Comparison of ENCODE assay signal across 11 cellular contexts in the genomic region with DNA sequence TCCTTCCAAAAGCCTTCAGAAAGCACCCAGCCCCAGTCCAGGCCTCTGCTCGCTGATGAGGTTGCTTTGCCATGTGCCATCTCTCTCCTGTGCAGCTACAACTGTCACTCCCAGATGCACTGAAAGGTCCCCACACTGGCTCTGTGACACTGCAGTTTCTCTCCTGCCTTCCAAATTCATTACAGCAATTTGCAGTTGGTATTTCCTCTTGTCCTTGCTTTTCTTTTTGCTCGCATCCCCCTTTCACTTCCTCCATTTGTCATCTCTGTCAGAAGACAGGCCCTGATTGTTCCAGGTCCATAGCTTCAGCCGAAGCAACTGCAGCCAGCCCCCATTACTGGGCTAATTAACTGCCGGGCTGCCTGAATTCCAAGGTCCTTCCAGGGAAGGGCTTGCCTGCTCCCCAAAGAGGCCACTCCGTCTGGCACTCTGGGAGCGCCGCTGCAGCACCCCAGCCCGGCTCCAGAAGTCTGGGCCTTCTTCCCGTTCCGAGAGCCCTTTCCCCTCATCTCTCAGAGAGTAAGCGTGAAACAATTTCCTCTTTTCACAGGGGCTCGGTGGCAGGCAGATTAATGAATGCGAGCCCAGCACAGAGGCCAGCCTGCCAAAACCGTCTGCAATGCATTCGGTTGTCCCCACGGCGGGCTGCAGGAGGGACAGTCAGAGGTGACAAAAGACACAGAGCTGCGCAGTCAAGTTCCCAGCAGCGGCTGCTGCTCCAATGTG.
DNase-seq lines count a peak whose midpoint lies in the region; ATAC-seq and TF ChIP-seq lines count a peak whose summit lies in the region.
"Had no signal": no experiment of that assay in that cellular context is flagged by ENCODE, and none has a peak within 500 bp of the region (broad histone marks: within the 10 kb centered on the region; RNA-seq: fewer than 3 reads in every experiment).

No MANE protein-coding gene starts in this region.

- H3K27me3 ChIP-seq in SK-N-SH (ENCODE audit: insufficient read depth) (no peaks in the 10 kb centered on the region), esophagus squamous epithelium (no peaks in the 10 kb centered on the region), muscle layer of colon (ENCODE audit: control insufficient read depth in 1 of 2, insufficient read depth in 2 of 2, low read length in 2 of 2) (no peaks in the 10 kb centered on the region)

- ATAC-seq in SK-N-SH treated with all-trans-retinoic acid at 6 μM for 48 hours = no peak; the same call in 1 of the 3 replicates
- no peak for ATAC-seq in activated naive CD8-positive, alpha-beta T cell treated with anti-CD3 and anti-CD28 coated beads, Interleukin-2, amount 50 U/mL, for 24 hours

- H3K9me3 ChIP-seq in SK-N-SH (no peaks in the 10 kb centered on the region), esophagus squamous epithelium (no peaks in the 10 kb centered on the region), muscle layer of colon (ENCODE audit: low read length) (no peaks in the 10 kb centered on the region)

- H3K9me3 Mint-ChIP-seq in activated naive CD8-positive, alpha-beta T cell treated with anti-CD3 and anti-CD28 coated beads, Interleukin-2, amount 50 U/mL, for 24 hours = peaks cover 29% of the 10 kb centered on the region

- POLR2A ChIA-PET in SK-N-SH (lab: Yijun Ruan, JAX) = no interaction called here

- no peaks in the 10 kb centered on the region for H3F3A ChIP-seq in SK-N-SH (replicated peaks; ENCODE audit: insufficient read depth)

- no peak overlapping the region for H2AFZ ChIP-seq in SK-N-SH (ENCODE audit: low read depth)

- CTCF ChIA-PET in SK-N-SH (lab: Yijun Ruan, JAX) = interaction anchor here (0.8 kb wide), 1 partner anchor 12 kb away, joined by 4 read pairs; no protein-coding TSS in a partner anchor

- H3K9ac ChIP-seq in SK-N-SH = no peak overlapping the region
- no peak overlapping the region for H3K9ac ChIP-seq in muscle layer of colon (ENCODE audit: low read length)

- DNase-seq in SK-N-SH (no peak), esophagus squamous epithelium (lab: John Stamatoyannopoulos, UW) (no peak), ureter (ENCODE audit: low spot score) (peak; percentile 47), activated gamma-delta T cell (lab: John Stamatoyannopoulos, UW) (no peak), NCI-H1105 (lab: John Stamatoyannopoulos, UW) (no peak)
- no peak for DNase-seq in activated naive CD8-positive, alpha-beta T cell treated with anti-CD3 and anti-CD28 coated beads, Interleukin-2, amount 50 U/mL, for 24 hours
- DNase-seq: activated CD8-positive, alpha-beta memory T cell treated with anti-CD3 and anti-CD28 coated beads for 24 hours had no signal

- H3K4me1 Mint-ChIP-seq in activated naive CD8-positive, alpha-beta T cell treated with anti-CD3 and anti-CD28 coated beads, Interleukin-2, amount 50 U/mL, for 24 hours = peaks cover 4% of the 10 kb centered on the region

- H3K27me3 Mint-ChIP-seq in activated naive CD8-positive, alpha-beta T cell treated with anti-CD3 and anti-CD28 coated beads, Interleukin-2, amount 50 U/mL, for 24 hours = no peaks in the 10 kb centered on the region

- intact Hi-C loops in esophagus squamous epithelium (cut with DNase I) = no loop called here

- peaks cover 9% of the 10 kb centered on the region for H3K36me3 Mint-ChIP-seq in activated naive CD8-positive, alpha-beta T cell treated with anti-CD3 and anti-CD28 coated beads, Interleukin-2, amount 50 U/mL, for 24 hours (ENCODE audit: low read depth)
- H3K36me3 Mint-ChIP-seq: memory B cell had no signal

- H4K20me1 ChIP-seq in SK-N-SH (ENCODE audit: insufficient read depth) = no peaks in the 10 kb centered on the region

- H3K4me3 Mint-ChIP-seq in activated naive CD8-positive, alpha-beta T cell treated with anti-CD3 and anti-CD28 coated beads, Interleukin-2, amount 50 U/mL, for 24 hours = no peak overlapping the region
- H3K4me3 Mint-ChIP-seq: memory B cell had no signal

- H3K9me2 ChIP-seq in SK-N-SH = no peaks in the 10 kb centered on the region

- no peak for TF ChIP-seq RAD21 in SK-N-SH (IDR thresholded peaks at IDR 0.05; ENCODE audit: low read length)

- H3K36me3 ChIP-seq in SK-N-SH (replicated peaks in 1 of 2; ENCODE audit: control insufficient read depth in 1 of 2, insufficient read depth in 2 of 2, low read length in 1 of 2) (no peaks in the 10 kb centered on the region), esophagus squamous epithelium (no peaks in the 10 kb centered on the region), muscle layer of colon (ENCODE audit: insufficient read depth, low read length) (no peaks in the 10 kb centered on the region)

- no peak for TF ChIP-seq EP300 in SK-N-SH (IDR thresholded peaks at IDR 0.05; ENCODE audit: borderline replicate concordance in 1 of 2, low read depth in 1 of 2, low read length in 1 of 2)

- H3K4me2 ChIP-seq in SK-N-SH = no peak overlapping the region

- no peaks in the 10 kb centered on the region for H3K79me2 ChIP-seq in SK-N-SH (ENCODE audit: insufficient read depth)

- no peak overlapping the region for H3K4me3 ChIP-seq in SK-N-SH (ENCODE audit: low read depth in 2 of 2, low read length in 1 of 2)
- H3K4me3 ChIP-seq in esophagus squamous epithelium = peak overlapping the region in 1 of 4 donors; percentile 18
- H3K4me3 ChIP-seq in muscle layer of colon (ENCODE audit: low read depth in 1 of 2, low read length in 2 of 2) = peak overlapping the region in 1 of 2 donors; percentile 16

- no peak for TF ChIP-seq POLR2A in esophagus squamous epithelium (IDR thresholded peaks at IDR 0.05)

- no peak for TF ChIP-seq CTCF in SK-N-SH (IDR thresholded peaks at IDR 0.05)
- TF ChIP-seq CTCF in esophagus squamous epithelium (IDR thresholded peaks at IDR 0.05) = no peak

- 79% methylated on average over 15 of the region's 19 CpGs for WGBS in SK-N-SH (ENCODE audit: low lambda C conversion rate)
- WGBS in esophagus squamous epithelium, 2 donors = 39 to 56% methylated on average over 6 to 10 of the region's 19 CpGs

- H3K4me1 ChIP-seq in SK-N-SH (ENCODE audit: control insufficient read depth in 1 of 2, insufficient read depth in 2 of 2, low read depth in 1 of 2, low read length in 1 of 2) = no peaks in the 10 kb centered on the region; a peak in 1 of 4 replicates
- H3K4me1 ChIP-seq in esophagus squamous epithelium = peaks cover 0 to 27% (median 11%) of the 10 kb centered on the region in 3 donors
- H3K4me1 ChIP-seq in muscle layer of colon (ENCODE audit: insufficient read depth, low read length) = peaks cover 15% of the 10 kb centered on the region

- H3K27ac ChIP-seq in SK-N-SH (ENCODE audit: low read depth in 2 of 2, low read length in 1 of 2) = no peak overlapping the region
- H3K27ac ChIP-seq in esophagus squamous epithelium = peak overlapping the region; percentile 36 to 80 (median 57)
- peak overlapping the region; percentile 19 for H3K27ac ChIP-seq in muscle layer of colon (ENCODE audit: low read depth, low read length)
- H3K27ac ChIP-seq: 22Rv1 had no signal

- no peak overlapping the region for H3K27ac Mint-ChIP-seq in activated naive CD8-positive, alpha-beta T cell treated with anti-CD3 and anti-CD28 coated beads, Interleukin-2, amount 50 U/mL, for 24 hours
- H3K27ac Mint-ChIP-seq: memory B cell had no signal

TF ChIP-seq in SK-N-SH treated with all-trans-retinoic acid at 6 μM for 48 hours, 23 proteins besides CTCF, POLR2A, EP300 and RAD21:
- 0 out of 2 replicates have a peak, but pooled peaks have one; percentile 6 for TF ChIP-seq ZFP30 (CRISPR knock-in tag; IDR thresholded peaks at IDR 0.05)
- TF ChIP-seq, protein P1, sequence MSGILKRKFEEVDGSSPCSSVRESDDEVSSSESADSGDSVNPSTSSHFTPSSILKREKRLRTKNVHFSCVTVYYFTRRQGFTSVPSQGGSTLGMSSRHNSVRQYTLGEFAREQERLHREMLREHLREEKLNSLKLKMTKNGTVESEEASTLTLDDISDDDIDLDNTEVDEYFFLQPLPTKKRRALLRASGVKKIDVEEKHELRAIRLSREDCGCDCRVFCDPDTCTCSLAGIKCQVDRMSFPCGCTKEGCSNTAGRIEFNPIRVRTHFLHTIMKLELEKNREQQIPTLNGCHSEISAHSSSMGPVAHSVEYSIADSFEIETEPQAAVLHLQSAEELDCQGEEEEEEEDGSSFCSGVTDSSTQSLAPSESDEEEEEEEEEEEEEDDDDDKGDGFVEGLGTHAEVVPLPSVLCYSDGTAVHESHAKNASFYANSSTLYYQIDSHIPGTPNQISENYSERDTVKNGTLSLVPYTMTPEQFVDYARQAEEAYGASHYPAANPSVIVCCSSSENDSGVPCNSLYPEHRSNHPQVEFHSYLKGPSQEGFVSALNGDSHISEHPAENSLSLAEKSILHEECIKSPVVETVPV (CRISPR knock-in tag; IDR thresholded peaks at IDR 0.05) = no peak
TF ChIP-seq in SK-N-SH treated with all-trans-retinoic acid at 6 μM for 48 hours: peak in this region for 1.

TF ChIP-seq in SK-N-SH, 30 proteins besides CTCF, POLR2A, EP300 and RAD21 (continues in another document):
- no peak for TF ChIP-seq TEAD4 (IDR thresholded peaks at IDR 0.05; ENCODE audit: borderline replicate concordance, insufficient read depth)
- no peak for TF ChIP-seq CHD2 (IDR thresholded peaks at IDR 0.05; ENCODE audit: low read length, partially characterized antibody)
- TF ChIP-seq NRF1 (IDR thresholded peaks at IDR 0.05; ENCODE audit: low read depth, low read length) = no peak
- no peak for TF ChIP-seq GATA2 (CRISPR knock-in tag; IDR thresholded peaks at IDR 0.05)
- TF ChIP-seq SMC3 (IDR thresholded peaks at IDR 0.05; ENCODE audit: low read depth, low read length) = no peak
- TF ChIP-seq SIN3A (IDR thresholded peaks at IDR 0.05; ENCODE audit: borderline replicate concordance, low read depth, low read length) = no peak
- TF ChIP-seq RXRA (IDR thresholded peaks at IDR 0.05; ENCODE audit: borderline replicate concordance, low read depth) = no peak

Comparison
In these comparisons a context has a peak if more than half of its experiments do, and no peak if none do; other contexts are left out.
1. H3K27ac ChIP-seq: peak in esophagus squamous epithelium (4 of 4) and muscle layer of colon (single experiment); none in SK-N-SH (0 of 2).